In genomic region chr3:3127432-3128010, GRCh38 we compare ENCODE assay signal across 8 cellular contexts. TPM values are rescaled to one million over a fixed set of nuclear protein-coding genes. Genes with fewer than 3 reads are reported as not detected.
DNase-seq lines count a peak whose midpoint lies in the region; ATAC-seq and TF ChIP-seq lines count a peak whose summit lies in the region.

No MANE protein-coding gene starts in this region.

- H4K8ac ChIP-seq in mesendoderm (ENCODE audit: low read depth, low read length): no peak overlapping the region

- H3K36me3 ChIP-seq in mammary epithelial cell (ENCODE audit: insufficient read depth, low read length) (peaks cover 16% of the 10 kb centered on the region), mesendoderm (ENCODE audit: control insufficient read depth, insufficient read depth, low read length) (peaks cover 2% of the 10 kb centered on the region), thoracic aorta (peaks cover 18% of the 10 kb centered on the region)

- H2AFZ ChIP-seq in mammary epithelial cell (ENCODE audit: low read depth, low read length): peak overlapping the region; percentile 94

- in situ Hi-C loops in mammary epithelial cell (cut with MboI; ENCODE audit: low sequenced_read_pairs in 2 of 2): no loop called here

- H3K9ac ChIP-seq in mammary epithelial cell (ENCODE audit: insufficient read depth, low read length) (peak overlapping the region; percentile 68), mesendoderm (ENCODE audit: low read length) (peak overlapping the region; percentile 95)

- no peak for TF ChIP-seq CTCF in HFF-Myc (IDR thresholded peaks at IDR 0.05; ENCODE audit: low read depth, low read length, missing control alignments)
- TF ChIP-seq CTCF in mammary epithelial cell (conservative IDR thresholded peaks at IDR 0.05 in 1 of 2, IDR thresholded peaks at IDR 0.05 in 1 of 2; ENCODE audit: extremely low read depth in 1 of 2, insufficient read depth in 1 of 2, low read depth in 1 of 2, low read length in 2 of 2): no peak
- no peak for TF ChIP-seq CTCF in thoracic aorta (IDR thresholded peaks at IDR 0.05)

- intact Hi-C loops in mammary epithelial cell (cut with micrococcal nuclease): no loop called here

- peak overlapping the region; percentile 50 for H2BK5ac ChIP-seq in mesendoderm (ENCODE audit: low read length)

- H2BK15ac ChIP-seq in mesendoderm (replicated peaks; ENCODE audit: low read depth): no peak overlapping the region

- peaks cover 45% of the 10 kb centered on the region for H3K79me2 ChIP-seq in mammary epithelial cell (ENCODE audit: insufficient read depth, low read length)
- peaks cover 18% of the 10 kb centered on the region for H3K79me2 ChIP-seq in mesendoderm (ENCODE audit: control insufficient read depth, insufficient read depth, low read length)

- peak overlapping the region; percentile 94 for H3K4me3 ChIP-seq in HFF-Myc (replicated peaks; ENCODE audit: low read depth, low read length)
- H3K4me3 ChIP-seq in mammary epithelial cell (replicated peaks in 1 of 3; ENCODE audit: insufficient read depth in 1 of 3, low read depth in 2 of 3, low read length in 3 of 3): peak overlapping the region; percentile 91 to 99 (median 98)
- H3K4me3 ChIP-seq in mesendoderm (ENCODE audit: low read length): peak overlapping the region; percentile 85
- peak overlapping the region; percentile 83 for H3K4me3 ChIP-seq in thoracic aorta

- H3K27me3 ChIP-seq in mammary epithelial cell (ENCODE audit: insufficient read depth, low read length): no peaks in the 10 kb centered on the region
- no peaks in the 10 kb centered on the region for H3K27me3 ChIP-seq in mesendoderm (ENCODE audit: insufficient read depth, low read length, poor library complexity)
- no peaks in the 10 kb centered on the region for H3K27me3 ChIP-seq in thoracic aorta (replicated peaks; ENCODE audit: insufficient read depth)

- H3K4ac ChIP-seq in mesendoderm (ENCODE audit: low read depth, low read length): peak overlapping the region; percentile 95

- H3K23ac ChIP-seq in mesendoderm (ENCODE audit: low read length): peak overlapping the region; percentile 89

- BruUV-seq in mammary epithelial cell (replicated peaks; lab: Mats Ljungman, UMichigan): no TSS peak

- H2AK5ac ChIP-seq in mesendoderm (ENCODE audit: low read length): no peak overlapping the region

- peak; percentile 31 for DNase-seq in D341Med (ENCODE audit: low spot score)
- no peak for DNase-seq in HFF-Myc (ENCODE audit: extremely low read depth, low read depth)
- DNase-seq in T follicular helper cell (ENCODE audit: low read depth): peak; percentile 9
- DNase-seq in mammary epithelial cell: peak; percentile 5
- peak; percentile 38 for DNase-seq in mesendoderm
- DNase-seq in thoracic aorta (ENCODE audit: low spot score): no peak
- no peak for DNase-seq in dedifferentiated amniotic fluid mesenchymal stem cell (ENCODE audit: extremely low spot score)

- H3K4me1 ChIP-seq in mammary epithelial cell (ENCODE audit: insufficient read depth, low read length): no peaks in the 10 kb centered on the region
- peaks cover 4% of the 10 kb centered on the region for H3K4me1 ChIP-seq in mesendoderm (ENCODE audit: control insufficient read depth, low read depth, low read length)
- H3K4me1 ChIP-seq in thoracic aorta (ENCODE audit: control insufficient read depth in 1 of 2, low read depth in 2 of 2): peaks cover 8 to 9% of the 10 kb centered on the region in 2 donors

- ATAC-seq in thoracic aorta (ENCODE audit: insufficient number of reproducible peaks, low FRiP score, low read depth) (no peak), GM19467 (IDR thresholded peaks at IDR 0.05; ENCODE audit: unreplicated experiment) (no peak)

- no peaks in the 10 kb centered on the region for H3K9me3 ChIP-seq in mammary epithelial cell (replicated peaks; ENCODE audit: insufficient read depth, low read length)
- no peaks in the 10 kb centered on the region for H3K9me3 ChIP-seq in thoracic aorta

- dilution Hi-C loops in mammary epithelial cell (cut with HindIII; ENCODE audit: low sequenced_read_pairs): no loop called here

- 27% methylated on average over 14 of the region's 20 CpGs for WGBS in mammary epithelial cell (ENCODE audit: low coverage, missing lambda C conversion rate)
- WGBS in mesendoderm (ENCODE audit: extremely low coverage, insufficient coverage, low lambda C conversion rate): no CpG with 5 or more reads among the region's 20 CpGs

- peaks cover 10% of the 10 kb centered on the region for H3K79me1 ChIP-seq in mesendoderm (ENCODE audit: low read length)

- peak overlapping the region; percentile 91 for H3K18ac ChIP-seq in mesendoderm (ENCODE audit: low read length)

- peak overlapping the region; percentile 87 for H4K5ac ChIP-seq in mesendoderm (ENCODE audit: low read length)

- H4K20me1 ChIP-seq in mammary epithelial cell (ENCODE audit: insufficient read depth, low read length): no peaks in the 10 kb centered on the region

- H3K27ac ChIP-seq in mammary epithelial cell (ENCODE audit: insufficient read depth, low read depth, low read length) (peak overlapping the region; percentile 85), mesendoderm (ENCODE audit: low read depth, low read length) (no peak overlapping the region), thoracic aorta (peak overlapping the region; percentile 80 to 88)

- H3K56ac ChIP-seq in mesendoderm (ENCODE audit: low read length): peak overlapping the region; percentile 98

- H3K4me2 ChIP-seq in mammary epithelial cell (ENCODE audit: insufficient read depth, low read depth, low read length) (peak overlapping the region; percentile 80), mesendoderm (ENCODE audit: low read length) (peak overlapping the region; percentile 99)

- CTCF ChIA-PET in mammary epithelial cell (lab: Charles Lee; ENCODE audit: low non-redundant PET): no interaction called here

- H2BK120ac ChIP-seq in mesendoderm (ENCODE audit: low read depth, low read length): no peak overlapping the region

RNA-seq across cellular contexts. Expression of gene TRNT1, which starts 0.8 kb away (rescaled TPM):
- 10 to 100 TPM; 20.7 to 27.8 TPM for total RNA-seq in mammary epithelial cell
- polyA plus RNA-seq in mammary epithelial cell: 5.3 TPM
- polyA minus RNA-seq in mammary epithelial cell: 4.3 TPM
- polyA plus RNA-seq in mesendoderm (2013, experiment 1 of 2): 25.3 TPM
- polyA plus RNA-seq in mesendoderm (2013, experiment 2 of 2): 22.9 TPM
- total RNA-seq in thoracic aorta: 10 to 100 TPM; 21.9 to 23.8 TPM

RNA-seq across cellular contexts. Expression of gene IL5RA, which starts 17.3 kb away (rescaled TPM):
- not detected for total RNA-seq in mammary epithelial cell
- polyA plus RNA-seq in mammary epithelial cell: not detected
- not detected for polyA minus RNA-seq in mammary epithelial cell
- polyA plus RNA-seq in mesendoderm (2013, experiment 1 of 2): 0.03 TPM
- polyA plus RNA-seq in mesendoderm (2013, experiment 2 of 2): not detected
- 1 to 10 TPM in 1 of 2 donors, not detected in 1; 1.8 TPM for total RNA-seq in thoracic aorta

RNA-seq across cellular contexts. Expression of gene CRBN, which starts 52.0 kb away (rescaled TPM):
- total RNA-seq in mammary epithelial cell (10 to 100 TPM; 25.9 to 40.0 TPM), thoracic aorta (10 to 100 TPM; 80.6 TPM)
- polyA plus RNA-seq in mammary epithelial cell: 21.2 TPM
- polyA minus RNA-seq in mammary epithelial cell: 16.7 TPM
- 21.0 TPM for polyA plus RNA-seq in mesendoderm (2013, experiment 1 of 2)
- polyA plus RNA-seq in mesendoderm (2013, experiment 2 of 2): 22.0 TPM

Comparison
In these comparisons a context has a peak if more than half of its experiments do, and no peak if none do; other contexts are left out.
1. DNase-seq: peak in D341Med (single experiment), T follicular helper cell (single experiment), mammary epithelial cell (single experiment) and mesendoderm (single experiment); none in HFF-Myc (single experiment), thoracic aorta (single experiment) and dedifferentiated amniotic fluid mesenchymal stem cell (single experiment).
2. Peak in every context shown above with its lines, with median percentiles within 50 percentile points of each other: H3K4me3 ChIP-seq.